ENCODE assay signal across 15 cellular contexts in the genomic region with DNA sequence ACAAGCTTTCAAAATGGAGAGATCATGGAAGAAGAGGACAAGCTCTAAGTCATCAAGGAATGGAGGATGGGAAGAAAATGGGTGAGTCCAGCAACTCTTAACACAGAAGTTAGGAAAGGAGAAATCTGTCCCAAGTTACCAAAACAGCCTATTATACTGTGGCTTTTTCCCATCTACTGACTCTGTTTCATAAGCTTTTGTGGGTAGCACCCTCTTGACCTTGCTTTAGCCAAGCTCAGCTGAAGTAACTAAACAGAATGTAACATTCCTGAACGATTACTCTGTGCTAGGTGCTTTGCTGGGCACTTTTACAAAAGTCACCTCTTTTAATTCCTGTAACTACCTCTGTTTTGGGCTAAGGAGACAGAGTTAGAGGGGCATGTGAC. TPM values are rescaled to one million over a fixed set of nuclear protein-coding genes. Genes with fewer than 3 reads are reported as not detected.
A peak's percentile ranks its signal among the peaks of the same experiment; 100 is the strongest.
DNase-seq lines count a peak whose midpoint lies in the region; ATAC-seq and TF ChIP-seq lines count a peak whose summit lies in the region.
"Had no signal": no experiment of that assay in that cellular context is flagged by ENCODE, and none has a peak within 500 bp of the region (broad histone marks: within the 10 kb centered on the region; RNA-seq: fewer than 3 reads in every experiment).

No MANE protein-coding gene starts in this region.

- no peak overlapping the region for H3K9ac ChIP-seq in PC-3 (ENCODE audit: low read length)

- no peaks in the 10 kb centered on the region for H3K36me3 ChIP-seq in PC-3 (ENCODE audit: low read depth, low read length)
- H3K36me3 ChIP-seq: transverse colon had no signal

- H3K9me3 ChIP-seq in PC-3 (ENCODE audit: low read length) = no peaks in the 10 kb centered on the region
- H3K9me3 ChIP-seq: transverse colon had no signal

- TF ChIP-seq CTCF in PC-3 (conservative IDR thresholded peaks at IDR 0.05; ENCODE audit: low read depth, low read length) = no peak

- 0 out of 2 replicates have a peak overlapping the region, but pooled peaks have one; percentile 25 for H2AFZ ChIP-seq in PC-3 (ENCODE audit: low read length)

- H3K36me3 Mint-ChIP-seq in stimulated activated effector memory CD8-positive, alpha-beta T cell treated with anti-CD3 and anti-CD28 coated beads, Interleukin-12 subunit alpha, Interleukin-12 subunit beta, amount 100 ng/mL, for 72 hours = no peaks in the 10 kb centered on the region
- H3K36me3 Mint-ChIP-seq: natural killer cell treated with Interleukin-12 subunit alpha and Interleukin-12 subunit beta and Interleukin-15 and Interleukin-18, amount 100 ng/mL, for 72 hours had no signal

- CTCF ChIA-PET in PC-3 (lab: Charles Lee) = no interaction called here
- CTCF ChIA-PET in HEK293T (lab: Yijun Ruan, JAX) = interaction anchor here (1.2 kb wide), 1 partner anchor 8 kb away, joined by 4 read pairs; no protein-coding TSS in a partner anchor

- no peak overlapping the region for H3K4me3 ChIP-seq in PC-3 (ENCODE audit: low read length)
- H3K4me3 ChIP-seq: transverse colon had no signal

- peaks cover 9% of the 10 kb centered on the region for H3K4me1 Mint-ChIP-seq in stimulated activated effector memory CD8-positive, alpha-beta T cell treated with anti-CD3 and anti-CD28 coated beads, Interleukin-12 subunit alpha, Interleukin-12 subunit beta, amount 100 ng/mL, for 72 hours

- H3K4me2 ChIP-seq in PC-3 (ENCODE audit: low read length) = peak overlapping the region; percentile 45

- no peaks in the 10 kb centered on the region for H3K9me2 ChIP-seq in PC-3 (replicated peaks; ENCODE audit: low read length)

- ATAC-seq in PC-3 (peak; percentile 75), HG03354 (IDR thresholded peaks at IDR 0.05; ENCODE audit: poor library complexity, severe bottlenecking, unreplicated experiment) (no peak)
- ATAC-seq in stimulated activated effector memory CD8-positive, alpha-beta T cell treated with anti-CD3 and anti-CD28 coated beads, Interleukin-12 subunit alpha, Interleukin-12 subunit beta, amount 100 ng/mL, for 72 hours = no peak

- no TSS peak for BruUV-seq in PC-3 (replicated peaks; lab: Mats Ljungman, UMichigan)

- DNase-seq in SKM-1 treated with dmso at 0.1 percent for 144 hours (lab: John Stamatoyannopoulos, UW; ENCODE audit: unreplicated experiment) (peak; percentile 4), SKM-1 (lab: John Stamatoyannopoulos, UW; ENCODE audit: unreplicated experiment) (no peak), PC-3 (peak; percentile 63), fibroblast of peridontal ligament (ENCODE audit: extremely low read depth) (peak; percentile 67), HEK293T (ENCODE audit: extremely low spot score) (no peak), DMS114 treated with DMSO at 0.1 percent for 48 hours (lab: John Stamatoyannopoulos, UW; ENCODE audit: unreplicated experiment) (no peak)
- DNase-seq in stimulated activated effector memory CD8-positive, alpha-beta T cell treated with anti-CD3 and anti-CD28 coated beads, Interleukin-12 subunit alpha, Interleukin-12 subunit beta, amount 100 ng/mL, for 72 hours (ENCODE audit: low spot score in 2 of 2) = no peak
- DNase-seq: activated CD4-positive, alpha-beta T cell treated with anti-CD3 and anti-CD28 coated beads for 48 hours; central memory CD4-positive, alpha-beta T cell; islet precursor cell; SW 1271 had no signal

- no peaks in the 10 kb centered on the region for H3K9me3 Mint-ChIP-seq in stimulated activated effector memory CD8-positive, alpha-beta T cell treated with anti-CD3 and anti-CD28 coated beads, Interleukin-12 subunit alpha, Interleukin-12 subunit beta, amount 100 ng/mL, for 72 hours
- H3K9me3 Mint-ChIP-seq: natural killer cell treated with Interleukin-12 subunit alpha and Interleukin-12 subunit beta and Interleukin-15 and Interleukin-18, amount 100 ng/mL, for 72 hours had no signal

- no peaks in the 10 kb centered on the region for H3K27me3 ChIP-seq in PC-3 (ENCODE audit: low read length)
- H3K27me3 ChIP-seq: transverse colon had no signal

- no peaks in the 10 kb centered on the region for H3F3A ChIP-seq in PC-3 (ENCODE audit: low read length, unreplicated experiment)

- H3K4me3 Mint-ChIP-seq in stimulated activated effector memory CD8-positive, alpha-beta T cell treated with anti-CD3 and anti-CD28 coated beads, Interleukin-12 subunit alpha, Interleukin-12 subunit beta, amount 100 ng/mL, for 72 hours = no peak overlapping the region
- H3K4me3 Mint-ChIP-seq: natural killer cell treated with Interleukin-12 subunit alpha and Interleukin-12 subunit beta and Interleukin-15 and Interleukin-18, amount 100 ng/mL, for 72 hours had no signal

- peaks cover 31% of the 10 kb centered on the region for H3K4me1 ChIP-seq in PC-3 (ENCODE audit: insufficient read depth, low read length)
- H3K4me1 ChIP-seq: transverse colon had no signal

- no peaks in the 10 kb centered on the region for H3K79me2 ChIP-seq in PC-3 (ENCODE audit: low read length)

- H3K27ac Mint-ChIP-seq in stimulated activated effector memory CD8-positive, alpha-beta T cell treated with anti-CD3 and anti-CD28 coated beads, Interleukin-12 subunit alpha, Interleukin-12 subunit beta, amount 100 ng/mL, for 72 hours = no peak overlapping the region
- H3K27ac Mint-ChIP-seq: natural killer cell treated with Interleukin-12 subunit alpha and Interleukin-12 subunit beta and Interleukin-15 and Interleukin-18, amount 100 ng/mL, for 72 hours had no signal

- no peaks in the 10 kb centered on the region for H4K20me1 ChIP-seq in PC-3 (ENCODE audit: low read length)

- intact Hi-C loops in PC-3 (cut with micrococcal nuclease) = no loop called here

- H3K27ac ChIP-seq in PC-3 (ENCODE audit: low read length) = no peak overlapping the region
- H3K27ac ChIP-seq: transverse colon had no signal

- POLR2A ChIA-PET in PC-3 (lab: Charles Lee; ENCODE audit: unreplicated experiment) = no interaction called here
- POLR2A ChIA-PET in HEK293T (lab: Yijun Ruan, JAX) = no interaction called here

TF ChIP-seq in HEK293T, 16 proteins besides CTCF, POLR2A, EP300 and RAD21:
- TF ChIP-seq FOXA1 (IDR thresholded peaks at IDR 0.05) (no peak), TARDBP (IDR thresholded peaks at IDR 0.05) (no peak), ARNT (IDR thresholded peaks at IDR 0.05) (no peak), SUZ12 (IDR thresholded peaks at IDR 0.05) (no peak), FOXM1 (IDR thresholded peaks at IDR 0.05; ENCODE audit: borderline replicate concordance) (no peak), LEF1 (IDR thresholded peaks at IDR 0.05; ENCODE audit: borderline replicate concordance) (no peak), FOXK2 (IDR thresholded peaks at IDR 0.05) (no peak), CTBP1 (IDR thresholded peaks at IDR 0.05; ENCODE audit: borderline replicate concordance) (no peak), NFRKB (IDR thresholded peaks at IDR 0.05) (no peak), SP1 (IDR thresholded peaks at IDR 0.05) (no peak), ELF4 (IDR thresholded peaks at IDR 0.05) (no peak), ZNF384 (IDR thresholded peaks at IDR 0.05) (no peak), L3MBTL2 (conservative IDR thresholded peaks at IDR 0.05) (no peak), HDGF (IDR thresholded peaks at IDR 0.05; ENCODE audit: borderline replicate concordance) (no peak)
- TF ChIP-seq, protein P1, sequence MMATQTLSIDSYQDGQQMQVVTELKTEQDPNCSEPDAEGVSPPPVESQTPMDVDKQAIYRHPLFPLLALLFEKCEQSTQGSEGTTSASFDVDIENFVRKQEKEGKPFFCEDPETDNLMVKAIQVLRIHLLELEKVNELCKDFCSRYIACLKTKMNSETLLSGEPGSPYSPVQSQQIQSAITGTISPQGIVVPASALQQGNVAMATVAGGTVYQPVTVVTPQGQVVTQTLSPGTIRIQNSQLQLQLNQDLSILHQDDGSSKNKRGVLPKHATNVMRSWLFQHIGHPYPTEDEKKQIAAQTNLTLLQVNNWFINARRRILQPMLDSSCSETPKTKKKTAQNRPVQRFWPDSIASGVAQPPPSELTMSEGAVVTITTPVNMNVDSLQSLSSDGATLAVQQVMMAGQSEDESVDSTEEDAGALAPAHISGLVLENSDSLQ (IDR thresholded peaks at IDR 0.05) = no peak

RNA-seq across cellular contexts. Expression of a gene that starts 54.8 kb away (rescaled TPM):
- 0.91 and 1.0 TPM in 2 replicates for total RNA-seq in PC-3 (2014; rRNA removed)
- total RNA-seq: G401 had no signal

Comparison
In these comparisons a context has a peak if more than half of its experiments do, and no peak if none do; other contexts are left out.
1. DNase-seq: peak in SKM-1 treated with dmso at 0.1 percent for 144 hours (single experiment), PC-3 (single experiment) and fibroblast of peridontal ligament (single experiment); none in SKM-1 (single experiment), HEK293T (single experiment), stimulated activated effector memory CD8-positive, alpha-beta T cell treated with anti-CD3 and anti-CD28 coated beads, Interleukin-12 subunit alpha, Interleukin-12 subunit beta, amount 100 ng/mL, for 72 hours (0 of 2) and DMS114 treated with DMSO at 0.1 percent for 48 hours (single experiment).